In genomic region chr17:73228748-73229236, GRCh38 we compare ENCODE assay signal across 1 cellular context.
TF ChIP-seq lines count a peak whose summit lies in the region.

No MANE protein-coding gene starts in this region.

TF ChIP-seq in GM23338, 12 proteins besides CTCF, POLR2A, EP300 and RAD21 (continued from another document):
- TF ChIP-seq ZNF462 (CRISPR knock-in tag; IDR thresholded peaks at IDR 0.05), result no peak
- TF ChIP-seq CREB1 (CRISPR knock-in tag; IDR thresholded peaks at IDR 0.05; ENCODE audit: low read depth), result no peak
- TF ChIP-seq STAT1 (IDR thresholded peaks at IDR 0.05; ENCODE audit: unreplicated experiment), result no peak
